ENCODE assay signal across 15 cellular contexts in genomic region chr3:127784283-127784682, GRCh38. TPM values are rescaled to one million over a fixed set of nuclear protein-coding genes. Genes with fewer than 3 reads are reported as not detected.
DNase-seq lines count a peak whose midpoint lies in the region; ATAC-seq and TF ChIP-seq lines count a peak whose summit lies in the region.
"Had no signal": no experiment of that assay in that cellular context is flagged by ENCODE, and none has a peak within 500 bp of the region (broad histone marks: within the 10 kb centered on the region; RNA-seq: fewer than 3 reads in every experiment).

No MANE protein-coding gene starts in this region.

- no peak for DNase-seq in left ventricle myocardium inferior
- DNase-seq in right atrium auricular region (ENCODE audit: low spot score), result no peak
- DNase-seq in neuronal stem cell (ENCODE audit: low spot score), result no peak
- DNase-seq in NCI-H345 treated with DMSO at 0.1 percent for 48 hours (lab: John Stamatoyannopoulos, UW; ENCODE audit: unreplicated experiment), result no peak
- DNase-seq in ascending aorta (ENCODE audit: low spot score in 2 of 2), result no peak
- no peak for DNase-seq in osteoblast (ENCODE audit: insufficient read length, low spot score, missing footprints)
- DNase-seq: activated CD4-positive, alpha-beta T cell treated with anti-CD3 and anti-CD28 coated beads, Interleukin-2, amount 10 ng/mL, durations not matched to agents 24 days and 14 days; activated naive CD4-positive, alpha-beta T cell treated with anti-CD3 and anti-CD28 coated beads, Interleukin-2, amount 10 ng/mL, durations not matched to agents 7 days and 5 days; GOT3; PC-3 had no signal

- ATAC-seq in GM21529 (IDR thresholded peaks at IDR 0.05; ENCODE audit: unreplicated experiment), result no peak
- ATAC-seq: body of pancreas, PC-3 had no signal

- H4K20me1 ChIP-seq in OCI-LY3 (ENCODE audit: insufficient read depth, low read length) (no peaks in the 10 kb centered on the region), osteoblast (ENCODE audit: insufficient read depth, low read length) (peaks cover 2% of the 10 kb centered on the region)

- H3K36me3 ChIP-seq in left ventricle myocardium inferior (peaks cover 19% of the 10 kb centered on the region), right atrium auricular region (no peaks in the 10 kb centered on the region), OCI-LY3 (replicated peaks; ENCODE audit: low read depth, low read length) (peaks cover 55% of the 10 kb centered on the region), neuronal stem cell (replicated peaks in 1 of 2; ENCODE audit: control insufficient read depth in 2 of 2, insufficient read depth in 2 of 2, low read length in 2 of 2) (no peaks in the 10 kb centered on the region), ascending aorta (no peaks in the 10 kb centered on the region), osteoblast (ENCODE audit: insufficient read depth, low read length) (no peaks in the 10 kb centered on the region)

- H4K8ac ChIP-seq in neuronal stem cell (ENCODE audit: low read depth, low read length), result no peak overlapping the region

- H3K4me2 ChIP-seq in OCI-LY3 (ENCODE audit: low read length), result no peak overlapping the region
- no peak overlapping the region for H3K4me2 ChIP-seq in neuronal stem cell (ENCODE audit: insufficient read depth, low read length, poor library complexity, severe bottlenecking)
- H3K4me2 ChIP-seq in osteoblast (ENCODE audit: insufficient read depth, low read length), result no peak overlapping the region

- H2AK5ac ChIP-seq in neuronal stem cell (ENCODE audit: low read depth, low read length), result peak overlapping the region; percentile 20

- no peak overlapping the region for H2BK15ac ChIP-seq in neuronal stem cell (ENCODE audit: low read length)

- H3K79me1 ChIP-seq in neuronal stem cell (ENCODE audit: low read depth, low read length), result no peaks in the 10 kb centered on the region

- no peak overlapping the region for H3K18ac ChIP-seq in neuronal stem cell (ENCODE audit: low read length)

- no peaks in the 10 kb centered on the region for H3K27me3 ChIP-seq in left ventricle myocardium inferior (ENCODE audit: low read depth)
- H3K27me3 ChIP-seq in right atrium auricular region, result no peaks in the 10 kb centered on the region
- H3K27me3 ChIP-seq in OCI-LY3 (ENCODE audit: low read depth, low read length), result no peaks in the 10 kb centered on the region
- peaks cover 0 to 27% (median 0%) of the 10 kb centered on the region in 3 experiments for H3K27me3 ChIP-seq in neuronal stem cell (ENCODE audit: control insufficient read depth in 3 of 3, insufficient read depth in 3 of 3, low read depth in 1 of 3, low read length in 3 of 3)
- H3K27me3 ChIP-seq in ascending aorta, result no peaks in the 10 kb centered on the region
- H3K27me3 ChIP-seq in osteoblast (ENCODE audit: insufficient read depth, low read length), result no peaks in the 10 kb centered on the region
- H3K27me3 ChIP-seq: body of pancreas, neutrophil had no signal

- H3K27ac ChIP-seq in left ventricle myocardium inferior (replicated peaks) (peak overlapping the region; percentile 64), right atrium auricular region (peak overlapping the region in 1 of 2 donors; percentile 5), OCI-LY3 (ENCODE audit: low read length) (0 out of 2 replicates have a peak overlapping the region, but pooled peaks have one; percentile 12), neuronal stem cell (replicated peaks; ENCODE audit: low read length) (no peak overlapping the region), ascending aorta (no peak overlapping the region), osteoblast (ENCODE audit: low read depth, low read length) (no peak overlapping the region)
- H3K27ac ChIP-seq: body of pancreas, neutrophil, skin epidermis had no signal

- H2BK5ac ChIP-seq in neuronal stem cell (ENCODE audit: low read length), result no peak overlapping the region

- H3K4me3 ChIP-seq in left ventricle myocardium inferior (no peak overlapping the region), right atrium auricular region (no peak overlapping the region), OCI-LY3 (ENCODE audit: low read length) (no peak overlapping the region), neuronal stem cell (ENCODE audit: low read length in 2 of 2) (no peak overlapping the region), ascending aorta (no peak overlapping the region), osteoblast (ENCODE audit: insufficient read depth, low read length) (no peak overlapping the region)
- H3K4me3 ChIP-seq: body of pancreas, skin epidermis had no signal

- H3K79me2 ChIP-seq in OCI-LY3 (ENCODE audit: low read length) (peaks cover 62% of the 10 kb centered on the region), osteoblast (ENCODE audit: insufficient read depth, low read length) (peaks cover 33% of the 10 kb centered on the region)

- H4K91ac ChIP-seq in neuronal stem cell (ENCODE audit: low read depth, low read length, poor library complexity), result no peak overlapping the region

- no CpG with 5 or more reads among the region's 7 CpGs for WGBS in neuronal stem cell (ENCODE audit: extremely low coverage in 2 of 2, insufficient read length in 2 of 2, insufficient replicate concordance in 1 of 2), 2 donors

- H2BK12ac ChIP-seq in neuronal stem cell (ENCODE audit: low read length), result no peak overlapping the region

- H3K4ac ChIP-seq in neuronal stem cell (ENCODE audit: low read length), result no peak overlapping the region

- intact Hi-C loops in left ventricle myocardium inferior (cut with micrococcal nuclease) (no loop called here), ascending aorta (cut with DNase I) (loop anchor here (5.0 kb wide), 1 partner anchor 38 kb away; the partner anchor contains the start of gene MGLL)

- H3K9ac ChIP-seq in OCI-LY3 (ENCODE audit: low read length), result no peak overlapping the region
- H3K9ac ChIP-seq in neuronal stem cell (ENCODE audit: low read depth, low read length, poor library complexity), result no peak overlapping the region

- H3K9me3 ChIP-seq in left ventricle myocardium inferior (replicated peaks) (no peaks in the 10 kb centered on the region), right atrium auricular region (no peaks in the 10 kb centered on the region), OCI-LY3 (ENCODE audit: insufficient read depth, low read length) (no peaks in the 10 kb centered on the region), neuronal stem cell (replicated peaks in 1 of 2; ENCODE audit: control insufficient read depth in 2 of 2, insufficient read depth in 1 of 2, low read depth in 1 of 2, low read length in 2 of 2) (no peaks in the 10 kb centered on the region), ascending aorta (no peaks in the 10 kb centered on the region), osteoblast (ENCODE audit: low read depth, low read length) (no peaks in the 10 kb centered on the region)
- H3K9me3 ChIP-seq: body of pancreas, neutrophil had no signal

- H3K23ac ChIP-seq in neuronal stem cell (ENCODE audit: low read depth, low read length, poor library complexity), result no peak overlapping the region

- no peak overlapping the region for H2AFZ ChIP-seq in OCI-LY3 (ENCODE audit: low read depth, low read length)
- H2AFZ ChIP-seq in neuronal stem cell (ENCODE audit: low read length), result no peak overlapping the region
- no peak overlapping the region for H2AFZ ChIP-seq in osteoblast (ENCODE audit: low read length)

- H3K4me1 ChIP-seq in left ventricle myocardium inferior (peaks cover 98% of the 10 kb centered on the region), right atrium auricular region (peaks cover 0 to 78% of the 10 kb centered on the region in 2 donors), OCI-LY3 (ENCODE audit: low read length) (peaks cover 47% of the 10 kb centered on the region), neuronal stem cell (ENCODE audit: control insufficient read depth in 2 of 2, insufficient read depth in 1 of 2, low read depth in 1 of 2, low read length in 2 of 2) (peaks cover 0 to 4% of the 10 kb centered on the region in 2 donors), ascending aorta (peaks cover 9 to 53% of the 10 kb centered on the region in 2 donors), osteoblast (ENCODE audit: insufficient read depth, low read length) (peaks cover 16% of the 10 kb centered on the region)

- TF ChIP-seq CTCF in left ventricle myocardium inferior (IDR thresholded peaks at IDR 0.05; ENCODE audit: borderline replicate concordance) (no peak), right atrium auricular region (IDR thresholded peaks at IDR 0.05) (no peak), OCI-LY3 (IDR thresholded peaks at IDR 0.05; ENCODE audit: low read depth, low read length) (no peak), ascending aorta (IDR thresholded peaks at IDR 0.05) (no peak), osteoblast (IDR thresholded peaks at IDR 0.05; ENCODE audit: extremely low read depth, low read depth, low read length) (no peak)

- H3K14ac ChIP-seq in neuronal stem cell (ENCODE audit: low read length), result no peak overlapping the region

- H2BK120ac ChIP-seq in neuronal stem cell (ENCODE audit: low read depth, low read length), result no peak overlapping the region

RNA-seq across cellular contexts. Expression of gene MGLL, which starts 38.0 kb away (rescaled TPM):
- 67.0 TPM for total RNA-seq in left ventricle myocardium inferior
- total RNA-seq in right atrium auricular region, result 10 to 100 TPM; 36.3 to 46.4 TPM
- polyA plus RNA-seq in neuronal stem cell (2013, experiment 1 of 2), result 0.25 TPM
- polyA plus RNA-seq in neuronal stem cell (2013, experiment 2 of 2), result 0.44 TPM
- 101 TPM for total RNA-seq in ascending aorta
- 10.6 and 18.1 TPM in 2 replicates for total RNA-seq in osteoblast

Comparison
In these comparisons a context has a peak if more than half of its experiments do, and no peak if none do; other contexts are left out.
1. H3K27ac ChIP-seq: peak in left ventricle myocardium inferior (single experiment) and OCI-LY3 (single experiment); none in neuronal stem cell (single experiment), ascending aorta (0 of 2) and osteoblast (single experiment).